Comparison of ENCODE assay signal across 16 cellular contexts in the genomic region with DNA sequence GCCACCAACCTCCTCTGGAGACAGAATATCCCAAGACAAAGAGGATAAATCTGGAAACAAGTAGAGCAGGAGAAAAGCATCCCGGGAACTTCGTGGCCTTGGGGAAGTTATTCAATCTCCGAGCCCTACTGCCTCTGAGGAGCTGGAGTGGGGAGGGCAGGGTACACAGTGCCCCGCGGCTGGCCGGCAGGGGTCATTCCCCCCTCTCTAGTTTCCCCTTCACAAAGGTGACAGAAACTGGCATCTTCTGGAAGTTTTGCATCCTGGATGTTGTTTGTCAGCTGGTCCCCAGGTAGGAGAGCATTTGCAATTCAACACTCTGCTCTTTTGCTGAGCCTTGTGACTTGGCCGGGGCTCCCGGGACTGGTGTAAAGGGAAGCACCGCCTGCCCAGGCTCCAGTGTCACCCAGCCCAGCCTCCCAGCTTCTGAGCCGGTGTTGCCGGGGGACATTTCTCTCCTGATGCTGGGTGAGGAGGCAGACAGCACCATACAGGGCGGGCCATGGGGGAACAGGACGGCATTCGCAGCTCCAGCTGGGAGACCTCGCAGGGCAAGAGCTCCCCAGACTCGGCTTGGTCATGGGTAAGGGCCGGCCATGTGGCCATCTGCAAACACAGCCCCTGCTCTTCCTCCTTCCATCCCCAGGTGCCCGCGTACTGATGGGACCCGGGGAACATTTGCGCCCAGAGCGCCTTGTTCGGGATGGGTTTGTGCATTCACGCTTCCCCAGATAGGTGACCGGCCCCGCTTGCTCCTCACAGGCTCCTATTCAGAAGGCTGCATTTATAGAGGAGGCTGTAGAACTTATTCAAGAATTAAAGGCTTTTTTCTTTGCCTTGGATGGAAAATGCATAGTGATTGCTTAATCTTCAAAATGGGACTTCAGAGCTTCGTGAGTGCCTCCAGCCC. TPM values are rescaled to one million over a fixed set of nuclear protein-coding genes. Genes with fewer than 3 reads are reported as not detected.
DNase-seq lines count a peak whose midpoint lies in the region; ATAC-seq and TF ChIP-seq lines count a peak whose summit lies in the region.
"Had no signal": no experiment of that assay in that cellular context is flagged by ENCODE, and none has a peak within 500 bp of the region (broad histone marks: within the 10 kb centered on the region; RNA-seq: fewer than 3 reads in every experiment).

No MANE protein-coding gene starts in this region.

- H3K56ac ChIP-seq in H9 (ENCODE audit: insufficient read length, low read depth, low read length), result no peak overlapping the region

- H3K23ac ChIP-seq in H9 (ENCODE audit: insufficient read length, low read depth, low read length), result no peak overlapping the region

- no peaks in the 10 kb centered on the region for H3K23me2 ChIP-seq in H9 (ENCODE audit: insufficient read length, low read depth, low read length, poor library complexity, severe bottlenecking)

- H3K79me2 ChIP-seq in H9 (ENCODE audit: insufficient read depth, low read length) (no peaks in the 10 kb centered on the region), SK-N-SH (ENCODE audit: insufficient read depth) (no peaks in the 10 kb centered on the region)

- H3K4me2 ChIP-seq in H9 (ENCODE audit: insufficient read depth, insufficient read length, low read length), result no peak overlapping the region
- H3K4me2 ChIP-seq in SK-N-SH, result no peak overlapping the region

- no peak overlapping the region for H3T11ph ChIP-seq in H9 (ENCODE audit: low read length)

- H3K79me1 ChIP-seq in H9 (ENCODE audit: insufficient read depth, low read depth, low read length, poor library complexity, severe bottlenecking), result no peaks in the 10 kb centered on the region

- H2BK120ac ChIP-seq in H9 (ENCODE audit: low read depth, low read length, poor library complexity, severe bottlenecking), result no peak overlapping the region

- H3K4me3 Mint-ChIP-seq in H9, result 0 out of 5 replicates have a peak overlapping the region, but pooled peaks of 1 of the 2 experiments have one; percentile 41
- no peak overlapping the region for H3K4me3 Mint-ChIP-seq in activated CD4-positive, alpha-beta T cell treated with anti-CD3 and anti-CD28 coated beads for 36 hours
- H3K4me3 Mint-ChIP-seq: activated CD8-positive, alpha-beta T cell treated with anti-CD3 and anti-CD28 coated beads for 36 hours had no signal

- no peak overlapping the region for H4K91ac ChIP-seq in H9 (ENCODE audit: insufficient read length, low read depth, low read length)

- H2BK15ac ChIP-seq in H9 (ENCODE audit: low read depth, low read length), result no peak overlapping the region

- no peak overlapping the region for H2BK5ac ChIP-seq in H9 (ENCODE audit: insufficient read length, low read length)

- POLR2A ChIA-PET in activated CD4-positive, alpha-beta T cell treated with anti-CD3 and anti-CD28 coated beads for 36 hours (lab: Charles Lee), result no interaction called here
- POLR2A ChIA-PET in SK-N-SH (lab: Yijun Ruan, JAX), result no interaction called here

- H3K14ac ChIP-seq in H9 (ENCODE audit: insufficient read depth, low read length), result no peak overlapping the region

- no peak overlapping the region for H4K8ac ChIP-seq in H9 (replicated peaks; ENCODE audit: insufficient read length, low read depth, low read length)

- no peak overlapping the region for H2AFZ ChIP-seq in H9 (ENCODE audit: low read length)
- H2AFZ ChIP-seq in SK-N-SH (ENCODE audit: low read depth), result no peak overlapping the region

- no peaks in the 10 kb centered on the region for H3F3A ChIP-seq in SK-N-SH (replicated peaks; ENCODE audit: insufficient read depth)

- H3K27ac Mint-ChIP-seq in H9, result no peak overlapping the region
- no peak overlapping the region for H3K27ac Mint-ChIP-seq in activated CD4-positive, alpha-beta T cell treated with anti-CD3 and anti-CD28 coated beads for 36 hours
- H3K27ac Mint-ChIP-seq: activated CD8-positive, alpha-beta T cell treated with anti-CD3 and anti-CD28 coated beads for 36 hours had no signal

- no peak overlapping the region for H3K18ac ChIP-seq in H9 (ENCODE audit: insufficient read length, low read depth, low read length)

- H4K5ac ChIP-seq in H9 (ENCODE audit: insufficient read length, low read depth, low read length), result no peak overlapping the region

- TF ChIP-seq EP300 in SK-N-SH (IDR thresholded peaks at IDR 0.05; ENCODE audit: borderline replicate concordance in 1 of 2, low read depth in 1 of 2, low read length in 1 of 2), result no peak

- peaks cover 22% of the 10 kb centered on the region; the same call in 1 of the 2 replicates for H3K27me3 Mint-ChIP-seq in H9 (ENCODE audit: low read depth)
- H3K27me3 Mint-ChIP-seq in activated CD4-positive, alpha-beta T cell treated with anti-CD3 and anti-CD28 coated beads for 36 hours, result peaks cover 30% of the 10 kb centered on the region

- H2AK5ac ChIP-seq in H9 (ENCODE audit: insufficient read length, low read length), result no peak overlapping the region

- intact Hi-C loops in sciatic nerve (cut with DNase I), result no loop called here
- intact Hi-C loops in activated CD4-positive, alpha-beta T cell treated with anti-CD3 and anti-CD28 coated beads for 36 hours (cut with DNase I, micrococcal nuclease), result no loop called here

- peaks cover 4% of the 10 kb centered on the region; the same call in 1 of the 2 replicates for H3K4me1 ChIP-seq in H9 (ENCODE audit: insufficient read depth, low read length)
- peaks cover 0 to 19% of the 10 kb centered on the region in 2 experiments; a peak in 1 of 4 replicates for H3K4me1 ChIP-seq in SK-N-SH (ENCODE audit: control insufficient read depth in 1 of 2, insufficient read depth in 2 of 2, low read depth in 1 of 2, low read length in 1 of 2)
- H3K4me1 ChIP-seq: transverse colon had no signal

- no peak overlapping the region for H2BK20ac ChIP-seq in H9 (ENCODE audit: low read depth, low read length, poor library complexity, severe bottlenecking)

- no peaks in the 10 kb centered on the region for H3K9me2 ChIP-seq in SK-N-SH

- H3K9me3 ChIP-seq in H9 (ENCODE audit: control insufficient read depth, low read depth, low read length) (no peaks in the 10 kb centered on the region), SK-N-SH (no peaks in the 10 kb centered on the region)
- H3K9me3 ChIP-seq: neutrophil, transverse colon had no signal

- TF ChIP-seq CTCF in H9 (conservative IDR thresholded peaks at IDR 0.05) (no peak), SK-N-SH (IDR thresholded peaks at IDR 0.05) (no peak)

- H3K4me3 ChIP-seq in SK-N-SH (ENCODE audit: low read depth in 2 of 2, low read length in 1 of 2), result no peak overlapping the region
- H3K4me3 ChIP-seq: cardiac muscle cell, SK-N-MC, transverse colon had no signal

- no peaks in the 10 kb centered on the region; a peak in 1 of 7 replicates for H3K36me3 Mint-ChIP-seq in H9 (ENCODE audit: insufficient read depth in 1 of 3, low read depth in 3 of 3)
- no peaks in the 10 kb centered on the region for H3K36me3 Mint-ChIP-seq in activated CD4-positive, alpha-beta T cell treated with anti-CD3 and anti-CD28 coated beads for 36 hours (ENCODE audit: low read depth)

- H4K20me1 ChIP-seq in H9 (ENCODE audit: control insufficient read depth, insufficient read depth, insufficient read length) (no peaks in the 10 kb centered on the region), SK-N-SH (ENCODE audit: insufficient read depth) (no peaks in the 10 kb centered on the region)

- peak; percentile 23 for ATAC-seq in sciatic nerve
- no peak for ATAC-seq in activated CD4-positive, alpha-beta T cell treated with anti-CD3 and anti-CD28 coated beads for 36 hours
- no peak for ATAC-seq in HG03432 (IDR thresholded peaks at IDR 0.05; ENCODE audit: unreplicated experiment)
- ATAC-seq: activated CD8-positive, alpha-beta T cell treated with anti-CD3 and anti-CD28 coated beads for 36 hours had no signal

- peak; percentile 77 for DNase-seq in H9
- DNase-seq in iPS-NIHi7 (ENCODE audit: extremely low spot score), result peak; percentile 62
- DNase-seq in sciatic nerve (ENCODE audit: low spot score), result peak; percentile 55
- no peak for DNase-seq in NCI-H2227 (lab: John Stamatoyannopoulos, UW; ENCODE audit: unreplicated experiment)
- DNase-seq in activated CD4-positive, alpha-beta T cell treated with anti-CD3 and anti-CD28 coated beads for 36 hours, result no peak
- no peak for DNase-seq in SK-N-SH
- DNase-seq: activated CD8-positive, alpha-beta T cell treated with anti-CD3 and anti-CD28 coated beads for 36 hours; NCI-H526 treated with DMSO at 0.1 percent for 48 hours; stimulated activated CD4-positive, alpha-beta T cell treated with anti-CD3 and anti-CD28 coated beads, Interleukin-4, amount 100 ng/mL, for 4 hours; transverse colon had no signal

- H3K9ac ChIP-seq in H9 (ENCODE audit: extremely low read depth, insufficient read length, low read length) (no peak overlapping the region), SK-N-SH (no peak overlapping the region)

- no peak overlapping the region for H2BK12ac ChIP-seq in H9 (ENCODE audit: insufficient read length, low read depth, low read length)

- WGBS in H9 (ENCODE audit: extremely low coverage, insufficient read length, low lambda C conversion rate), result no CpG with 5 or more reads among the region's 27 CpGs
- 78% methylated on average over 20 of the region's 27 CpGs for WGBS in SK-N-SH (ENCODE audit: low lambda C conversion rate)

- H3K27me3 ChIP-seq in H9 (ENCODE audit: insufficient read depth, low read length) (no peaks in the 10 kb centered on the region), SK-N-SH (ENCODE audit: insufficient read depth) (0 out of 2 replicates have a peak, but pooled peaks cover 5% of the 10 kb centered on the region)
- H3K27me3 ChIP-seq: cardiac muscle cell had no signal

- no peaks in the 10 kb centered on the region for H3K36me3 ChIP-seq in SK-N-SH (replicated peaks in 1 of 2; ENCODE audit: control insufficient read depth in 1 of 2, insufficient read depth in 2 of 2, low read length in 1 of 2)
- H3K36me3 ChIP-seq: cardiac muscle cell, neutrophil, transverse colon had no signal

- no peak for TF ChIP-seq RAD21 in SK-N-SH (IDR thresholded peaks at IDR 0.05; ENCODE audit: low read length)

- H3K27ac ChIP-seq in H9 (ENCODE audit: insufficient read length, low read depth, low read length) (no peak overlapping the region), cingulate gyrus (ENCODE audit: low read depth, low read length) (peak overlapping the region; percentile 65), SK-N-SH (ENCODE audit: low read depth in 2 of 2, low read length in 1 of 2) (no peak overlapping the region)
- H3K27ac ChIP-seq: cardiac muscle cell, neutrophil, SK-N-MC, transverse colon had no signal

- H3K4ac ChIP-seq in H9 (ENCODE audit: low read depth, low read length), result no peak overlapping the region

- peaks cover 40 to 47% of the 10 kb centered on the region in 2 experiments for H3K4me1 Mint-ChIP-seq in H9
- H3K4me1 Mint-ChIP-seq in activated CD4-positive, alpha-beta T cell treated with anti-CD3 and anti-CD28 coated beads for 36 hours, result peaks cover 4% of the 10 kb centered on the region

- H3K9me3 Mint-ChIP-seq in H9, result no peaks in the 10 kb centered on the region
- no peaks in the 10 kb centered on the region for H3K9me3 Mint-ChIP-seq in activated CD4-positive, alpha-beta T cell treated with anti-CD3 and anti-CD28 coated beads for 36 hours (ENCODE audit: low read depth)
- H3K9me3 Mint-ChIP-seq: activated CD8-positive, alpha-beta T cell treated with anti-CD3 and anti-CD28 coated beads for 36 hours had no signal

- CTCF ChIA-PET in activated CD4-positive, alpha-beta T cell treated with anti-CD3 and anti-CD28 coated beads for 36 hours (lab: Charles Lee), result no interaction called here
- CTCF ChIA-PET in SK-N-SH (lab: Yijun Ruan, JAX), result interaction anchor here (1.0 to 31.9 kb wide), 7 partner anchors 16 to 107 kb away, joined by 3 to 886 read pairs (median 5); a partner anchor contains a TSS

RNA-seq across cellular contexts. Expression of a gene that starts 7.4 kb away (rescaled TPM):
- total RNA-seq in H9 (2021) (not detected in 2 replicates), sciatic nerve (not detected)
- not detected for total RNA-seq in activated CD4-positive, alpha-beta T cell treated with anti-CD3 and anti-CD28 coated beads for 36 hours
- not detected in 2 replicates for polyA plus RNA-seq in SK-N-SH (2012; rRNA removed)
- not detected in 2 replicates for polyA plus RNA-seq in SK-N-SH (2012; cell fraction: cytosol; rRNA removed)
- polyA plus RNA-seq in SK-N-SH (2012; cell fraction: nucleus; rRNA removed), result not detected in 2 replicates
- total RNA-seq: activated CD8-positive, alpha-beta T cell treated with anti-CD3 and anti-CD28 coated beads for 36 hours; cardiac muscle cell; OCI-LY7; transverse colon had no signal
- polyA plus RNA-seq: cardiac muscle cell had no signal

Comparison
In these comparisons a context has a peak if more than half of its experiments do, and no peak if none do; other contexts are left out.
1. DNase-seq: peak in H9 (single experiment), iPS-NIHi7 (single experiment) and sciatic nerve (single experiment); none in NCI-H2227 (single experiment), activated CD4-positive, alpha-beta T cell treated with anti-CD3 and anti-CD28 coated beads for 36 hours (single experiment) and SK-N-SH (single experiment).